Comparison of ENCODE assay signal across 8 cellular contexts in genomic region chr17:78359936-78360370, GRCh38. TPM values are rescaled to one million over a fixed set of nuclear protein-coding genes. Genes with fewer than 3 reads are reported as not detected.
DNase-seq lines count a peak whose midpoint lies in the region; ATAC-seq and TF ChIP-seq lines count a peak whose summit lies in the region.

Gene SOCS3 (minus strand): TSS chr17:78360077. CDS start chr17:78359095, 982 bp downstream.

- H3K4me2 ChIP-seq in BLaER1 = peak within 1 kb of the TSS; percentile 100
- peak within 1 kb of the TSS; percentile 98 for H3K4me2 ChIP-seq in KMS-11

- H3K9me3 ChIP-seq in BLaER1 (no peaks in the 10 kb centered on the region), Panc1 (ENCODE audit: control insufficient read depth, insufficient read depth, low read depth, low read length) (no peaks in the 10 kb centered on the region), muscle layer of colon (ENCODE audit: low read length) (no peaks in the 10 kb centered on the region)

- POLR2A ChIA-PET in Panc1 (lab: Charles Lee) = interaction anchor here (0.6 to 0.7 kb wide), 3 partner anchors 23 to 179 kb away, joined by 3 to 12 read pairs (median 3); no protein-coding TSS in a partner anchor

- H3K4me3 ChIP-seq in BLaER1 = peak within 1 kb of the TSS; percentile 69
- H3K4me3 ChIP-seq in KMS-11 (IDR thresholded peaks at IDR 0.05; ENCODE audit: insufficient read depth, low read depth, low read length) = no peak within 1 kb of the TSS
- H3K4me3 ChIP-seq in Panc1 (ENCODE audit: low read depth in 2 of 2, low read length in 2 of 2) = peak within 1 kb of the TSS; percentile 81 to 98
- peak within 1 kb of the TSS; percentile 73 to 86 for H3K4me3 ChIP-seq in muscle layer of colon (ENCODE audit: low read depth in 1 of 2, low read length in 2 of 2)

- in situ Hi-C loops in Panc1 (cut with HindIII; ENCODE audit: low pct_unique_long_range_greater_than_20kb, low sequenced_read_pairs) = no loop called here

- H3K4me1 ChIP-seq in BLaER1 (peaks cover 36% of the 10 kb centered on the region), KMS-11 (ENCODE audit: low read depth, poor library complexity, severe bottlenecking) (peaks cover 36% of the 10 kb centered on the region), Panc1 (ENCODE audit: control insufficient read depth, insufficient read depth, low read length) (peaks cover 44% of the 10 kb centered on the region), muscle layer of colon (ENCODE audit: insufficient read depth, low read length) (peaks cover 22% of the 10 kb centered on the region)

- peaks cover 28% of the 10 kb centered on the region for H4K20me1 ChIP-seq in BLaER1
- no peaks in the 10 kb centered on the region for H4K20me1 ChIP-seq in KMS-11 (ENCODE audit: insufficient read depth)

- H3K79me2 ChIP-seq in KMS-11 (ENCODE audit: insufficient read depth, low read depth) = peaks cover 18% of the 10 kb centered on the region; the same call in 1 of the 2 replicates

- peaks cover 62% of the 10 kb centered on the region for H3K27me3 ChIP-seq in BLaER1
- H3K27me3 ChIP-seq in KMS-11 (ENCODE audit: insufficient read depth, low read depth) = peaks cover 6% of the 10 kb centered on the region; the same call in 1 of the 2 replicates
- no peaks in the 10 kb centered on the region for H3K27me3 ChIP-seq in Panc1 (ENCODE audit: control insufficient read depth, insufficient read depth, low read length)
- H3K27me3 ChIP-seq in muscle layer of colon (ENCODE audit: control insufficient read depth in 1 of 2, insufficient read depth in 2 of 2, low read length in 2 of 2) = no peaks in the 10 kb centered on the region

- peak within 1 kb of the TSS; percentile 92 for H2AFZ ChIP-seq in KMS-11 (ENCODE audit: low read depth)

- H3K9ac ChIP-seq in BLaER1 (peak within 1 kb of the TSS; percentile 63; the same call in 1 of the 2 replicates), KMS-11 (peak within 1 kb of the TSS; percentile 75), muscle layer of colon (ENCODE audit: low read length) (peak within 1 kb of the TSS; percentile 53)

- H3K36me3 ChIP-seq in BLaER1 (no peaks in the 10 kb centered on the region), KMS-11 (ENCODE audit: insufficient read depth) (no peaks in the 10 kb centered on the region), Panc1 (ENCODE audit: control insufficient read depth, insufficient read depth, low read length) (peaks cover 10% of the 10 kb centered on the region; the same call in 1 of the 2 replicates), muscle layer of colon (ENCODE audit: insufficient read depth, low read length) (peaks cover 15% of the 10 kb centered on the region)

- DNase-seq in GM20000 (ENCODE audit: low spot score) (peak; percentile 96), Panc1 (ENCODE audit: low read depth, low spot score) (no peak)
- peak; percentile 99 for DNase-seq in activated T-cell treated with anti-CD3 and anti-CD28 coated beads, Interleukin-2, amount 50 U/mL, for 48 hours
- DNase-seq in stimulated activated CD8-positive, alpha-beta memory T cell treated with anti-CD3 and anti-CD28 coated beads, Interleukin-4, amount 100 ng/mL, for 48 hours = peak; percentile 96

- intact Hi-C loops in Panc1 (cut with micrococcal nuclease; ENCODE audit: unreplicated experiment) = loop anchor here (2.0 to 5.0 kb wide), 2 partner anchors 61 to 78 kb away; no protein-coding TSS in a partner anchor

- peak; percentile 79 for ATAC-seq in Panc1
- ATAC-seq in esophagus mucosa = peak; percentile 81

- CTCF ChIA-PET in Panc1 (lab: Charles Lee) = interaction anchor here (0.5 to 1.2 kb wide), 5 partner anchors 20 to 109 kb away, joined by 3 to 8 read pairs (median 4); no protein-coding TSS in a partner anchor

- no peak for TF ChIP-seq CTCF in GM20000 (IDR thresholded peaks at IDR 0.05; ENCODE audit: extremely low read depth, missing control alignments)
- TF ChIP-seq CTCF in KMS-11 (conservative IDR thresholded peaks at IDR 0.05; ENCODE audit: low read depth, low read length) = no peak
- no peak for TF ChIP-seq CTCF in Panc1 (IDR thresholded peaks at IDR 0.05)

- H3K27ac ChIP-seq in BLaER1 (no peak within 1 kb of the TSS), KMS-11 (peak within 1 kb of the TSS; percentile 72), Panc1 (ENCODE audit: low read length) (peak within 1 kb of the TSS; percentile 89), muscle layer of colon (ENCODE audit: low read depth, low read length) (peak within 1 kb of the TSS; percentile 87)

- no TSS peak for BruUV-seq in Panc1 (replicated peaks; lab: Mats Ljungman, UMichigan)

RNA-seq across cellular contexts. Expression of gene SOCS3, which starts in this region (rescaled TPM):
- total RNA-seq in Panc1 (2021; ENCODE audit: unreplicated experiment) = 53.1 TPM
- 30.5 TPM for polyA plus RNA-seq in Panc1 (2012; ENCODE audit: insufficient read length)
- total RNA-seq in esophagus mucosa = 13.6 TPM
